ENCODE assay signal across 14 cellular contexts in genomic region chrY:2857686-2858085, GRCh38. TPM values are rescaled to one million over a fixed set of nuclear protein-coding genes. Genes with fewer than 3 reads are reported as not detected.
DNase-seq lines count a peak whose midpoint lies in the region; ATAC-seq and TF ChIP-seq lines count a peak whose summit lies in the region.
"Had no signal": no experiment of that assay in that cellular context is flagged by ENCODE, and none has a peak within 500 bp of the region (broad histone marks: within the 10 kb centered on the region; RNA-seq: fewer than 3 reads in every experiment).

No MANE protein-coding gene starts in this region.

- no peaks in the 10 kb centered on the region for H3K4me1 ChIP-seq in cardiac muscle cell (ENCODE audit: low read depth)
- H3K4me1 ChIP-seq in heart left ventricle, result peaks cover 0 to 12% (median 0%) of the 10 kb centered on the region in 12 donors
- no peaks in the 10 kb centered on the region for H3K4me1 ChIP-seq in OCI-LY7 (ENCODE audit: insufficient read depth, low read length, poor library complexity, severe bottlenecking)
- H3K4me1 ChIP-seq: BLaER1 treated with 17β-estradiol and CSF1 and Interleukin-3, amounts not matched to agents 10 nM and 100 nM had no signal

- no TSS peak for BruUV-seq in OCI-LY7 (replicated peaks; lab: Mats Ljungman, UMichigan)

- peak; percentile 27 for TF ChIP-seq CTCF in cardiac muscle cell (IDR thresholded peaks at IDR 0.05; ENCODE audit: low read depth, low read length)
- no peak for TF ChIP-seq CTCF in heart left ventricle (IDR thresholded peaks at IDR 0.05)
- TF ChIP-seq CTCF in OCI-LY7 (conservative IDR thresholded peaks at IDR 0.05; ENCODE audit: low read length), result peak; percentile 50
- TF ChIP-seq CTCF in cardiac fibroblast (IDR thresholded peaks at IDR 0.05; ENCODE audit: low read depth, low read length), result peak; percentile 25

- no peaks in the 10 kb centered on the region for H3K9me3 ChIP-seq in cardiac muscle cell (ENCODE audit: low read depth)
- no peaks in the 10 kb centered on the region for H3K9me3 ChIP-seq in heart left ventricle
- no peaks in the 10 kb centered on the region for H3K9me3 ChIP-seq in OCI-LY7 (ENCODE audit: low read length)
- H3K9me3 ChIP-seq: BLaER1 treated with 17β-estradiol and CSF1 and Interleukin-3, amounts not matched to agents 10 nM and 100 nM had no signal

- H3K4me3 ChIP-seq in cardiac muscle cell, result no peak overlapping the region
- no peak overlapping the region for H3K4me3 ChIP-seq in heart left ventricle
- no peak overlapping the region for H3K4me3 ChIP-seq in OCI-LY7 (ENCODE audit: low read depth, low read length, poor library complexity, severe bottlenecking)
- H3K4me3 ChIP-seq in cardiac fibroblast (replicated peaks in 1 of 2; ENCODE audit: low read depth in 2 of 2, low read length in 2 of 2), result no peak overlapping the region
- H3K4me3 ChIP-seq: BLaER1 treated with 17β-estradiol and CSF1 and Interleukin-3, amounts not matched to agents 10 nM and 100 nM had no signal

- CTCF ChIA-PET in OCI-LY7 (lab: Charles Lee; ENCODE audit: unreplicated experiment), result no interaction called here

- H3K9me2 ChIP-seq in OCI-LY7 (ENCODE audit: insufficient read depth, low read length), result no peaks in the 10 kb centered on the region

- DNase-seq in cardiac muscle cell (ENCODE audit: low read depth in 1 of 2, low spot score in 1 of 2) (peak in 1 of 2 donors; percentile 39), heart left ventricle (no peak), OCI-LY7 (ENCODE audit: low spot score) (no peak), cardiac fibroblast (ENCODE audit: low read depth in 2 of 2) (peak; percentile 13 to 65), AML-193 (lab: John Stamatoyannopoulos, UW) (no peak), substantia nigra (lab: John Stamatoyannopoulos, UW) (no peak)
- DNase-seq: islet precursor cell, NCI-H1694, NCI-H774, SHP77 treated with DMSO at 0.1 percent for 48 hours had no signal

- ATAC-seq in heart left ventricle, result no peak
- no peak for ATAC-seq in SK-N-SH treated with all-trans-retinoic acid at 6 μM for 48 hours
- no peak for ATAC-seq in HG03097 (IDR thresholded peaks at IDR 0.05; ENCODE audit: low FRiP score, unreplicated experiment)
- ATAC-seq: HCT116 had no signal

- no peak for TF ChIP-seq POLR2A in heart left ventricle (IDR thresholded peaks at IDR 0.05)

- no peak overlapping the region for H3K4me2 ChIP-seq in OCI-LY7 (ENCODE audit: low read length)
- H3K4me2 ChIP-seq: BLaER1 treated with 17β-estradiol and CSF1 and Interleukin-3, amounts not matched to agents 10 nM and 100 nM had no signal

- H3K27me3 ChIP-seq in cardiac muscle cell (no peaks in the 10 kb centered on the region), heart left ventricle (no peaks in the 10 kb centered on the region)
- H3K27me3 ChIP-seq: BLaER1 treated with 17β-estradiol and CSF1 and Interleukin-3, amounts not matched to agents 10 nM and 100 nM had no signal

- no peak overlapping the region for H3K27ac ChIP-seq in cardiac muscle cell
- H3K27ac ChIP-seq in heart left ventricle, result no peak overlapping the region
- H3K27ac ChIP-seq in OCI-LY7 (ENCODE audit: low read depth, low read length, poor library complexity, severe bottlenecking), result no peak overlapping the region
- no peak overlapping the region for H3K27ac ChIP-seq in substantia nigra (ENCODE audit: low read depth, low read length, poor library complexity, severe bottlenecking)
- H3K27ac ChIP-seq: BLaER1 treated with 17β-estradiol and CSF1 and Interleukin-3, amounts not matched to agents 10 nM and 100 nM had no signal

- no peak overlapping the region for H2AFZ ChIP-seq in OCI-LY7 (ENCODE audit: low read length)

- POLR2A ChIA-PET in OCI-LY7 (lab: Charles Lee), result no interaction called here

- WGBS in heart left ventricle, 4 donors, result 86 to 93% methylated on average over 4 of the region's 4 CpGs; no CpG with 5 or more reads in 2 of the 4 donors

- peaks cover 84% of the 10 kb centered on the region for H3K79me2 ChIP-seq in OCI-LY7 (ENCODE audit: insufficient read depth, low read depth, low read length)

- intact Hi-C loops in heart left ventricle (cut with DNase I) (loop anchor here in 1 of 10 donors (10.0 kb wide), 1 partner anchor 77 kb away; the partner anchor contains the start of gene ZFY), OCI-LY7 (cut with micrococcal nuclease; ENCODE audit: unreplicated experiment) (no loop called here)

- H3K36me3 ChIP-seq in cardiac muscle cell (no peaks in the 10 kb centered on the region), heart left ventricle (peaks cover 0 to 67% (median 0%) of the 10 kb centered on the region in 9 donors), OCI-LY7 (ENCODE audit: insufficient read depth, low read length) (peaks cover 99% of the 10 kb centered on the region)
- H3K36me3 ChIP-seq: BLaER1 treated with 17β-estradiol and CSF1 and Interleukin-3, amounts not matched to agents 10 nM and 100 nM had no signal

- peaks cover 3% of the 10 kb centered on the region; the same call in 1 of the 2 replicates for H4K20me1 ChIP-seq in OCI-LY7 (ENCODE audit: insufficient read depth, low read length)
- H4K20me1 ChIP-seq: BLaER1 treated with 17β-estradiol and CSF1 and Interleukin-3, amounts not matched to agents 10 nM and 100 nM had no signal

TF ChIP-seq in SK-N-SH treated with all-trans-retinoic acid at 6 μM for 48 hours, 23 proteins besides CTCF, POLR2A, EP300 and RAD21:
- TF ChIP-seq TOX (CRISPR knock-in tag; IDR thresholded peaks at IDR 0.05; ENCODE audit: borderline replicate concordance), result no peak
- no peak for TF ChIP-seq ZNF70 (CRISPR knock-in tag; IDR thresholded peaks at IDR 0.05)
- TF ChIP-seq GLIS3 (CRISPR knock-in tag; IDR thresholded peaks at IDR 0.05), result no peak
- TF ChIP-seq PATZ1 (CRISPR knock-in tag; IDR thresholded peaks at IDR 0.05; ENCODE audit: borderline replicate concordance), result no peak
TF ChIP-seq in SK-N-SH treated with all-trans-retinoic acid at 6 μM for 48 hours: peak in this region for 0.

RNA-seq across cellular contexts. Expression of gene RPS4Y1, which starts 16.3 kb away (rescaled TPM):
- total RNA-seq in cardiac muscle cell (not detected in 2 replicates), heart left ventricle (100 to 1,000 TPM in 4 of 9 donors, not detected in 5; 158 to 210 (median 179) TPM), OCI-LY7 (2022) (265 and 283 TPM in 2 replicates)
- polyA plus RNA-seq in cardiac muscle cell (0.22 TPM in 1 of 2 replicates, not detected in the other), heart left ventricle (100 to 1,000 TPM; 187 to 334 TPM)
- total RNA-seq in OCI-LY7 (2014; rRNA removed; shearing (Covaris generic)), result 196 and 211 TPM in 2 replicates

Comparison
In these comparisons a context has a peak if more than half of its experiments do, and no peak if none do; other contexts are left out.
1. CTCF ChIP-seq: peak in cardiac muscle cell (single experiment), OCI-LY7 (single experiment) and cardiac fibroblast (single experiment); none in heart left ventricle (0 of 12).
2. DNase-seq: peak in cardiac fibroblast (2 of 2); none in heart left ventricle (0 of 5), OCI-LY7 (single experiment), AML-193 (0 of 2) and substantia nigra (0 of 49).